In the genomic region with DNA sequence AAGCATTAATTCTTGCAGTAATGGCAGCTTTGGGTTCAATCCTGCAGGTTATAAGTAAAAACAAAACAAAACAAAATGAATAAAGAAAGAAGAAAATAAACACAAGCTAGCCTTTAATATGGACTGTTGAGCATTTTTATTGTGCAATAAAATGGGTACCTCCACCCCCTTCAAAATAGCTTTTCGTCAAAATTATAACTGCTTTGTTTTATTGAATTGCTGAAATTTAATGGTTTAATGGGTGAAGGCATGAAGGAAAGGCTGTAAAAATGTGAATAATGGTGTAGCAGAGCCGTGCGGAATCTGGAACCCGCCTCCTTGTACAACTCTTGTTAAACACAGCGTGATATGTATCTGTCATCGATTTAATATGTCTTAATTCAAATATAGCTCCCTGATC, we compare ENCODE assay signal across 1 cellular context.
TF ChIP-seq lines count a peak whose summit lies in the region.

No MANE protein-coding gene starts in this region.

TF ChIP-seq in HEK293, 187 proteins besides CTCF, POLR2A, EP300 and RAD21 (continued from another document):
- TF ChIP-seq ZNF366 (tag by site-specific recombination; conservative IDR thresholded peaks at IDR 0.05), result no peak
- peak; percentile 75 for TF ChIP-seq ZSCAN30 (tag by site-specific recombination; IDR thresholded peaks at IDR 0.05)
- peak; percentile 53 for TF ChIP-seq ZNF664 (tag by site-specific recombination; IDR thresholded peaks at IDR 0.05)
- TF ChIP-seq ZNF112 (tag by site-specific recombination; IDR thresholded peaks at IDR 0.05), result no peak
- 0 out of 2 replicates have a peak, but pooled peaks have one; percentile 6 for TF ChIP-seq GLI2 (tag by site-specific recombination; IDR thresholded peaks at IDR 0.05; ENCODE audit: borderline replicate concordance, low read depth)
- TF ChIP-seq ZNF585B (tag by site-specific recombination; IDR thresholded peaks at IDR 0.05), result no peak
- TF ChIP-seq, protein P1, sequence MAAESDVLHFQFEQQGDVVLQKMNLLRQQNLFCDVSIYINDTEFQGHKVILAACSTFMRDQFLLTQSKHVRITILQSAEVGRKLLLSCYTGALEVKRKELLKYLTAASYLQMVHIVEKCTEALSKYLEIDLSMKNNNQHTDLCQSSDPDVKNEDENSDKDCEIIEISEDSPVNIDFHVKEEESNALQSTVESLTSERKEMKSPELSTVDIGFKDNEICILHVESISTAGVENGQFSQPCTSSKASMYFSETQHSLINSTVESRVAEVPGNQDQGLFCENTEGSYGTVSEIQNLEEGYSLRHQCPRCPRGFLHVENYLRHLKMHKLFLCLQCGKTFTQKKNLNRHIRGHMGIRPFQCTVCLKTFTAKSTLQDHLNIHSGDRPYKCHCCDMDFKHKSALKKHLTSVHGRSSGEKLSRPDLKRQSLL (tag by site-specific recombination; IDR thresholded peaks at IDR 0.05), result peak; percentile 41; the same call in 1 of the 2 replicates
- no peak for TF ChIP-seq ZNF776 (tag by site-specific recombination; IDR thresholded peaks at IDR 0.05; ENCODE audit: borderline replicate concordance)
- 0 out of 2 replicates have a peak, but pooled peaks have one; percentile 10 for TF ChIP-seq ZBTB1 (tag by site-specific recombination; IDR thresholded peaks at IDR 0.05)
- TF ChIP-seq ZNF211 (tag by site-specific recombination; IDR thresholded peaks at IDR 0.05; ENCODE audit: low read depth), result no peak
- no peak for TF ChIP-seq ZNF19 (tag by site-specific recombination; IDR thresholded peaks at IDR 0.05; ENCODE audit: low read depth)
- peak; percentile 45 for TF ChIP-seq SP7 (tag by site-specific recombination; IDR thresholded peaks at IDR 0.05)
- TF ChIP-seq KLF10 (tag by site-specific recombination; IDR thresholded peaks at IDR 0.05), result peak; percentile 74; the same call in 1 of the 2 replicates
- peak; percentile 92 for TF ChIP-seq FEZF1 (tag by site-specific recombination; IDR thresholded peaks at IDR 0.05)
- TF ChIP-seq ZNF561 (tag by site-specific recombination; IDR thresholded peaks at IDR 0.05; ENCODE audit: borderline replicate concordance), result no peak; the same call in none of the 2 replicates
- peak; percentile 42 for TF ChIP-seq ZNF596 (tag by site-specific recombination; IDR thresholded peaks at IDR 0.05)
- TF ChIP-seq ZNF791 (tag by site-specific recombination; IDR thresholded peaks at IDR 0.05), result no peak
- no peak for TF ChIP-seq ZNF155 (tag by site-specific recombination; IDR thresholded peaks at IDR 0.05)
- TF ChIP-seq ZBTB21 (tag by site-specific recombination; IDR thresholded peaks at IDR 0.05), result no peak
- TF ChIP-seq IKZF3 (tag by site-specific recombination; IDR thresholded peaks at IDR 0.05), result peak; percentile 80
- TF ChIP-seq, protein P2, sequence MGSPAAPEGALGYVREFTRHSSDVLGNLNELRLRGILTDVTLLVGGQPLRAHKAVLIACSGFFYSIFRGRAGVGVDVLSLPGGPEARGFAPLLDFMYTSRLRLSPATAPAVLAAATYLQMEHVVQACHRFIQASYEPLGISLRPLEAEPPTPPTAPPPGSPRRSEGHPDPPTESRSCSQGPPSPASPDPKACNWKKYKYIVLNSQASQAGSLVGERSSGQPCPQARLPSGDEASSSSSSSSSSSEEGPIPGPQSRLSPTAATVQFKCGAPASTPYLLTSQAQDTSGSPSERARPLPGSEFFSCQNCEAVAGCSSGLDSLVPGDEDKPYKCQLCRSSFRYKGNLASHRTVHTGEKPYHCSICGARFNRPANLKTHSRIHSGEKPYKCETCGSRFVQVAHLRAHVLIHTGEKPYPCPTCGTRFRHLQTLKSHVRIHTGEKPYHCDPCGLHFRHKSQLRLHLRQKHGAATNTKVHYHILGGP (tag by site-specific recombination; IDR thresholded peaks at IDR 0.05), result peak; percentile 36; the same call in 1 of the 2 replicates
- no peak for TF ChIP-seq ZNF16 (tag by site-specific recombination; IDR thresholded peaks at IDR 0.05; ENCODE audit: low read depth)
- TF ChIP-seq ZNF629 (tag by site-specific recombination; IDR thresholded peaks at IDR 0.05), result peak; percentile 15; the same call in 1 of the 2 replicates
- TF ChIP-seq, protein P3, sequence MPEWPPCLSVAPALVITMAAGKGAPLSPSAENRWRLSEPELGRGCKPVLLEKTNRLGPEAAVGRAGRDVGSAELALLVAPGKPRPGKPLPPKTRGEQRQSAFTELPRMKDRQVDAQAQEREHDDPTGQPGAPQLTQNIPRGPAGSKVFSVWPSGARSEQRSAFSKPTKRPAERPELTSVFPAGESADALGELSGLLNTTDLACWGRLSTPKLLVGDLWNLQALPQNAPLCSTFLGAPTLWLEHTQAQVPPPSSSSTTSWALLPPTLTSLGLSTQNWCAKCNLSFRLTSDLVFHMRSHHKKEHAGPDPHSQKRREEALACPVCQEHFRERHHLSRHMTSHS (tag by site-specific recombination; IDR thresholded peaks at IDR 0.05), result no peak
